23 cellular contexts compared by ENCODE assay signal in the genomic region with DNA sequence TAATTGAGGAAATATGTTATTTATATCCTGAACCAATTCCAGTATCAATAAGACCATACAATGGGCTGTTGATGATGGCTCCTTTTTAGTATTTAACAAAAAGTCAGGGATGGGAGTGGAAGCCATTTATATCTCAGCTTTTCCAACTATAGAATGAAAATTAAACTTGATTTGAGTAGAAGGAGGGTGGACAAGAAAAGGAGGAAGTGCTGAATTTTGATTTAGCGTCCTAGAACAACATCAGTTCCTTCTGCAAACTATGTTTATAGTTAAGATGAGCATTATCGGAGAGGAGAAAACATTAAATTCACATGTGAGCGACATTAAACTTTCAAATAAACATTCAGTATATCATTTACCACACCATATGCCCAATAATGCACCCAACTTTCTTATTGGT.
"Had no signal": no experiment of that assay in that cellular context is flagged by ENCODE, and none has a peak within 500 bp of the region (broad histone marks: within the 10 kb centered on the region; RNA-seq: fewer than 3 reads in every experiment).

No MANE protein-coding gene starts in this region.

- DNase-seq: natural killer cell; occipital lobe; ovary; posterior cingulate gyrus; psoas muscle; right cardiac atrium; right lobe of liver; sigmoid colon; small intestine; stimulated activated CD4-positive, alpha-beta T cell treated with anti-CD3 and anti-CD28 coated beads, Interleukin-15, amount 100 ng/mL, for 24 hours; stimulated activated CD4-positive, alpha-beta T cell treated with anti-CD3 and anti-CD28 coated beads, Interleukin-2, amount 100 ng/mL, for 24 hours; stimulated activated CD4-positive, alpha-beta T cell treated with anti-CD3 and anti-CD28 coated beads, Interleukin-2, amount 100 ng/mL, for 48 hours; stimulated activated CD4-positive, alpha-beta T cell treated with anti-CD3 and anti-CD28 coated beads, Interleukin-4, amount 100 ng/mL, for 24 hours; stimulated activated naive B cell treated with anti-CD40 and anti-IgM and Interleukin-4, amounts not matched to agents 10 μg/mL and 1 μg/mL and 100 μg/mL, for 72 hours; stimulated activated naive CD4-positive, alpha-beta T cell treated with Interleukin-2 at 50 U/mL for 16 hours; stomach; thyroid gland; upper lobe of right lung; uterus had no signal

- H3K4me3 ChIP-seq: neural progenitor cell, ovary, psoas muscle, right lobe of liver, sigmoid colon, stomach, thoracic aorta, thyroid gland, tibial nerve, upper lobe of right lung, uterus had no signal

- H3K4me1 ChIP-seq: parathyroid adenoma, thyroid gland, uterus had no signal

- H3K36me3 ChIP-seq: neural progenitor cell, ovary, right lobe of liver, sigmoid colon, stomach, thoracic aorta, thyroid gland, tibial nerve, upper lobe of right lung, uterus had no signal

- H3K27me3 ChIP-seq: ovary, right lobe of liver, sigmoid colon, thyroid gland, tibial nerve, uterus had no signal

- H3K27ac ChIP-seq: neural progenitor cell, ovary, parathyroid adenoma, psoas muscle, right lobe of liver, sigmoid colon, stomach, thoracic aorta, thyroid gland, tibial nerve, upper lobe of right lung, uterus had no signal

- H3K9me3 ChIP-seq: ovary, psoas muscle, right lobe of liver, sigmoid colon, stomach, thoracic aorta, thyroid gland, tibial nerve, upper lobe of right lung, uterus had no signal
